ENCODE assay signal across 7 cellular contexts in the genomic region with DNA sequence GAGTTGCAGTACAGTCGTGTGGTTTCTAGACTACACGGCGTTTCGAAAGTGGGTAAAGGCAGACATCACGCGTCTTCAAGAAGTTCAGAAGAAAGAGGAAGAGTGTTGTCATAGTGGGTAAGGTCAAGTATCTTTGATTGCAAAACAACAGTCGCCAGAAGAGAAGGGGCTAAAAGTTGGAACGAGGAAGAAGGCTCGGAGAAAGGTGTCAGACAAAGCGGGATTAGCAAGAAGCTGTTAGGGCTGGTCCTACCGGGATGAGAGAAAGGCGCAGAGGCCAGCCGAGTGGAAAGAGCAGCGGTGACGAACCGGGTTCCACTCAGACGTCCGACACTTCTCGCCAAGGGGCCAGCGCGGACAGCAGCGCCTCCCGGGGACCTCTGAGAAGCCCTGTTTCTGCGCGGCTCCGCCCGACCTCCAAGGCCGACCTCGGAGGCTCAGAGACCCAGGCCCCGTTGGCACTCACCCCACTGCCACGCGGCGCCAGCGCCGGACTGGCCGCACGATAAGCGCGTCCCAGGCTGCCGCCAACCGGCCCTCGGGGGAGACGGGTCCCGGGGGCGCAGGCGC. TPM values are rescaled to one million over a fixed set of nuclear protein-coding genes. Genes with fewer than 3 reads are reported as not detected.
DNase-seq lines count a peak whose midpoint lies in the region; ATAC-seq and TF ChIP-seq lines count a peak whose summit lies in the region.

No MANE protein-coding gene starts in this region.

- no peak overlapping the region for H3K27ac ChIP-seq in H9 (ENCODE audit: insufficient read length, low read depth, low read length)

- no peak overlapping the region for H2BK20ac ChIP-seq in H9 (ENCODE audit: low read depth, low read length, poor library complexity, severe bottlenecking)

- H3K23ac ChIP-seq in H9 (ENCODE audit: insufficient read length, low read depth, low read length): no peak overlapping the region

- H3K18ac ChIP-seq in H9 (ENCODE audit: insufficient read length, low read depth, low read length): peak overlapping the region; percentile 63

- H3K4me2 ChIP-seq in H9 (ENCODE audit: insufficient read depth, insufficient read length, low read length): peak overlapping the region; percentile 90

- no peak overlapping the region for H2BK15ac ChIP-seq in H9 (ENCODE audit: low read depth, low read length)

- no peak overlapping the region for H2AK5ac ChIP-seq in H9 (ENCODE audit: insufficient read length, low read length)

- H2BK120ac ChIP-seq in H9 (ENCODE audit: low read depth, low read length, poor library complexity, severe bottlenecking): no peak overlapping the region

- peak; percentile 21 for ATAC-seq in GM18499 (IDR thresholded peaks at IDR 0.05; ENCODE audit: insufficient read depth, unreplicated experiment)

- H3K4me3 Mint-ChIP-seq in H9: peak overlapping the region; percentile 87 to 89
- peak overlapping the region; percentile 85 for H3K4me3 Mint-ChIP-seq in activated CD4-positive, alpha-beta memory T cell treated with anti-CD3 and anti-CD28 coated beads for 36 hours
- peak overlapping the region; percentile 89 for H3K4me3 Mint-ChIP-seq in osteocyte (ENCODE audit: unreplicated experiment)

- peaks cover 4% of the 10 kb centered on the region for H3K79me1 ChIP-seq in H9 (ENCODE audit: insufficient read depth, low read depth, low read length, poor library complexity, severe bottlenecking)

- no peak overlapping the region for H4K91ac ChIP-seq in H9 (ENCODE audit: insufficient read length, low read depth, low read length)

- H3K27me3 ChIP-seq in H9 (ENCODE audit: insufficient read depth, low read length): no peaks in the 10 kb centered on the region

- CTCF ChIA-PET in activated CD4-positive, alpha-beta memory T cell treated with anti-CD3 and anti-CD28 coated beads for 36 hours (lab: Charles Lee): interaction anchor here (1.2 to 4.4 kb wide), 4 partner anchors 12 to 298 kb away, joined by 3 to 41 read pairs (median 10); no protein-coding TSS in a partner anchor

- intact Hi-C loops in activated CD4-positive, alpha-beta memory T cell treated with anti-CD3 and anti-CD28 coated beads for 36 hours (cut with micrococcal nuclease): loop anchor here (1.0 to 10.0 kb wide), 6 partner anchors 61 to 912 kb away; partner anchors contain the start of genes ARIH1, BBS4, HIGD2B and PKM

- H3K4me1 Mint-ChIP-seq in H9: peaks cover 20 to 27% of the 10 kb centered on the region in 2 experiments
- peaks cover 71% of the 10 kb centered on the region for H3K4me1 Mint-ChIP-seq in activated CD4-positive, alpha-beta memory T cell treated with anti-CD3 and anti-CD28 coated beads for 36 hours (ENCODE audit: low read depth)
- H3K4me1 Mint-ChIP-seq in osteocyte (ENCODE audit: unreplicated experiment): peaks cover 26% of the 10 kb centered on the region

- H3K9me3 Mint-ChIP-seq in H9 (no peaks in the 10 kb centered on the region), osteocyte (ENCODE audit: unreplicated experiment) (no peaks in the 10 kb centered on the region)
- H3K9me3 Mint-ChIP-seq in activated CD4-positive, alpha-beta memory T cell treated with anti-CD3 and anti-CD28 coated beads for 36 hours: no peaks in the 10 kb centered on the region

- DNase-seq in H9: no peak
- DNase-seq in M059J (ENCODE audit: low read depth): peak; percentile 46
- DNase-seq in activated CD4-positive, alpha-beta memory T cell treated with anti-CD3 and anti-CD28 coated beads for 36 hours: peak; percentile 62
- DNase-seq in globus pallidus (ENCODE audit: low spot score): peak; percentile 52
- DNase-seq in osteocyte (ENCODE audit: extremely low spot score, unreplicated experiment): no peak
- DNase-seq in NCI-H2081 treated with DMSO at 0.1 percent for 48 hours (lab: John Stamatoyannopoulos, UW): no peak

- H2BK5ac ChIP-seq in H9 (ENCODE audit: insufficient read length, low read length): no peak overlapping the region

- H4K5ac ChIP-seq in H9 (ENCODE audit: insufficient read length, low read depth, low read length): no peak overlapping the region

- peak overlapping the region; percentile 57 for H3K9ac ChIP-seq in H9 (ENCODE audit: extremely low read depth, insufficient read length, low read length)

- peaks cover 9% of the 10 kb centered on the region; the same call in 1 of the 2 replicates for H3K4me1 ChIP-seq in H9 (ENCODE audit: insufficient read depth, low read length)

- TF ChIP-seq CTCF in H9 (conservative IDR thresholded peaks at IDR 0.05) (no peak), osteocyte (IDR thresholded peaks at IDR 0.05) (no peak)

- H3K56ac ChIP-seq in H9 (ENCODE audit: insufficient read length, low read depth, low read length): no peak overlapping the region

- no peak overlapping the region for H3T11ph ChIP-seq in H9 (ENCODE audit: low read length)

- no peaks in the 10 kb centered on the region for H3K9me3 ChIP-seq in H9 (ENCODE audit: control insufficient read depth, low read depth, low read length)

- H3K4ac ChIP-seq in H9 (ENCODE audit: low read depth, low read length): no peak overlapping the region

- peak overlapping the region; percentile 86 for H3K14ac ChIP-seq in H9 (ENCODE audit: insufficient read depth, low read length)

- H4K8ac ChIP-seq in H9 (replicated peaks; ENCODE audit: insufficient read length, low read depth, low read length): no peak overlapping the region

- H3K27ac Mint-ChIP-seq in H9 (peak overlapping the region; percentile 15 to 89 (median 39); a peak in 6 of 7 replicates), osteocyte (ENCODE audit: unreplicated experiment) (peak overlapping the region; percentile 90)
- peak overlapping the region; percentile 93 for H3K27ac Mint-ChIP-seq in activated CD4-positive, alpha-beta memory T cell treated with anti-CD3 and anti-CD28 coated beads for 36 hours

- no peaks in the 10 kb centered on the region for H4K20me1 ChIP-seq in H9 (ENCODE audit: control insufficient read depth, insufficient read depth, insufficient read length)

- H3K79me2 ChIP-seq in H9 (ENCODE audit: insufficient read depth, low read length): peaks cover 16% of the 10 kb centered on the region; the same call in 1 of the 2 replicates

- peaks cover 3% of the 10 kb centered on the region for H3K23me2 ChIP-seq in H9 (ENCODE audit: insufficient read length, low read depth, low read length, poor library complexity, severe bottlenecking)

- H3K36me3 Mint-ChIP-seq in H9 (ENCODE audit: insufficient read depth in 1 of 3, low read depth in 3 of 3) (peaks cover 2 to 14% (median 9%) of the 10 kb centered on the region in 3 experiments; a peak in 4 of 7 replicates), osteocyte (ENCODE audit: unreplicated experiment) (peaks cover 10% of the 10 kb centered on the region)
- peaks cover 30% of the 10 kb centered on the region for H3K36me3 Mint-ChIP-seq in activated CD4-positive, alpha-beta memory T cell treated with anti-CD3 and anti-CD28 coated beads for 36 hours

- H3K27me3 Mint-ChIP-seq in H9 (ENCODE audit: low read depth): peaks cover 1% of the 10 kb centered on the region; the same call in 1 of the 2 replicates
- no peaks in the 10 kb centered on the region for H3K27me3 Mint-ChIP-seq in activated CD4-positive, alpha-beta memory T cell treated with anti-CD3 and anti-CD28 coated beads for 36 hours
- no peaks in the 10 kb centered on the region for H3K27me3 Mint-ChIP-seq in osteocyte (ENCODE audit: unreplicated experiment)

- POLR2A ChIA-PET in activated CD4-positive, alpha-beta memory T cell treated with anti-CD3 and anti-CD28 coated beads for 36 hours (lab: Charles Lee): interaction anchor here (0.6 to 2.0 kb wide), 6 partner anchors 11 to 360 kb away, joined by 3 to 6 read pairs (median 3); no protein-coding TSS in a partner anchor

- no CpG with 5 or more reads among the region's 46 CpGs for WGBS in H9 (ENCODE audit: extremely low coverage, insufficient read length, low lambda C conversion rate)

- no peak overlapping the region for H2AFZ ChIP-seq in H9 (ENCODE audit: low read length)

- no peak overlapping the region for H2BK12ac ChIP-seq in H9 (ENCODE audit: insufficient read length, low read depth, low read length)

RNA-seq across cellular contexts. Expression of gene ADPGK, which starts 0.5 kb away (rescaled TPM):
- 48.5 and 54.8 TPM in 2 replicates for total RNA-seq in H9 (2021)
- total RNA-seq in M059J (2014; rRNA removed; shearing (Covaris generic)): 86.4 and 109 TPM in 2 replicates
- 10 to 100 TPM; 60.9 to 61.5 TPM for total RNA-seq in activated CD4-positive, alpha-beta memory T cell treated with anti-CD3 and anti-CD28 coated beads for 36 hours
- 45.6 and 51.8 TPM in 2 replicates for total RNA-seq in osteocyte

Comparison
In these comparisons a context has a peak if more than half of its experiments do, and no peak if none do; other contexts are left out.
1. DNase-seq: peak in M059J (single experiment), activated CD4-positive, alpha-beta memory T cell treated with anti-CD3 and anti-CD28 coated beads for 36 hours (single experiment) and globus pallidus (single experiment); none in H9 (single experiment), osteocyte (single experiment) and NCI-H2081 treated with DMSO at 0.1 percent for 48 hours (single experiment).
2. H3K27ac Mint-ChIP-seq: peak in every context shown above with its lines; median percentile 93 in activated CD4-positive, alpha-beta memory T cell treated with anti-CD3 and anti-CD28 coated beads for 36 hours; 90 in osteocyte; 39 in H9.
3. Peak in every context shown above with its lines, with median percentiles within 50 percentile points of each other: H3K4me3 Mint-ChIP-seq.